Comparison of ENCODE assay signal across 8 cellular contexts in the genomic region with DNA sequence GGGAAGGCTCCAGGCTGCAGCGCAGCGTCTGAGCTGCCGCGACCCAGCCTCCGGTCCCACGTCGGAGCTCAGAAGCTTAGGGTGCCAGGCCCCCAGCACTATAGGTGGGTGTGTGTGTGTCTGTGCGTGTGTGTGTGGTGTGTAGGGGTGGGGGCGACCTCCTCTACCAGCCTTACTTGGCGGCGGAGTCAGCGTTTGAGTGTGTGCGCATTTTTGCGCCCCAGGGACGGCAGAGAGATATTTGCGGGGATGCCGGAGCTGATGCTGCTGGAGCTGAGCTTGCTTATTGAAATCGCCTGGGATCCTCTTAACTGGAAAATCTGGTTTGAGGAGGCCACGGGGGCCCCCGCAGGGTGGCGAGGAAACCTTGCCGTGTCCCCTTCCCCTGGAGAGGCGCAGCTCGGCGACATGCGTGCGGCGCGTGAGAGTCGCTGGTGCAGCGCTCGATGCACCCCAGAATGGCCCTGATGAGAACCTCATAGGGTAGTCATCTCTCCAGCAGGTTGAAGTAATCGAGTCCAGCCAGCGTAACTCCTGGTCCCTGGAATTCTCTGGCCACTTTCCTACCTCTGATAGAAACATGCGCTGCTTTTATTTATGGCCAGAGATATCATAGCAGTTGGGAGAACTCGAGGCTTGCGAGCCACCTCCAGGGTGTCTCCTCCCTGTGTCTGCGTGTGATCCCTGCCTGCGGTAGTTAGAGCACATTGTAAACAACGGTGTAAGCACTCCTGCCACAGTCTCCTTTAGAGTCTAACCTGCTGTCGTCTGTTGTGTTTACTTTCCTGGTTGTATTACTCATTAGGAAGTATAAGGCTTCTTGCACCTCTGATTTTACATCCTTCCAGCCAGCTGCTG. TPM values are rescaled to one million over a fixed set of nuclear protein-coding genes. Genes with fewer than 3 reads are reported as not detected.
DNase-seq lines count a peak whose midpoint lies in the region; ATAC-seq and TF ChIP-seq lines count a peak whose summit lies in the region.

No MANE protein-coding gene starts in this region.

- H3K4me3 ChIP-seq in ACC112 (ENCODE audit: low read depth, low read length), result peak overlapping the region; percentile 83
- peak overlapping the region; percentile 30 for H3K4me3 ChIP-seq in colonic mucosa
- peak overlapping the region; percentile 78 for H3K4me3 ChIP-seq in mesodermal cell (ENCODE audit: extremely low read depth, insufficient read depth, low read length, poor library complexity, severe bottlenecking)

- DNase-seq in NCI-H146 treated with DMSO at 0.1 percent for 48 hours (lab: John Stamatoyannopoulos, UW; ENCODE audit: unreplicated experiment) (peak; percentile 82), colonic mucosa (no peak), KBM-7 (no peak)
- DNase-seq in stimulated activated effector memory CD8-positive, alpha-beta T cell treated with anti-CD3 and anti-CD28 coated beads, Interleukin-12 subunit alpha, Interleukin-12 subunit beta, amount 100 ng/mL, for 72 hours (ENCODE audit: low spot score in 2 of 2), result no peak

- H3K27ac ChIP-seq in ACC112 (ENCODE audit: low read depth, low read length) (no peak overlapping the region), colonic mucosa (no peak overlapping the region), mesodermal cell (ENCODE audit: low read depth, low read length, severe bottlenecking) (no peak overlapping the region)

- ATAC-seq in stimulated activated effector memory CD8-positive, alpha-beta T cell treated with anti-CD3 and anti-CD28 coated beads, Interleukin-12 subunit alpha, Interleukin-12 subunit beta, amount 100 ng/mL, for 72 hours, result no peak
- ATAC-seq in HG03378 (IDR thresholded peaks at IDR 0.05; ENCODE audit: unreplicated experiment), result no peak
- no peak for ATAC-seq in HG02763 (IDR thresholded peaks at IDR 0.05; ENCODE audit: unreplicated experiment)

- peaks cover 11% of the 10 kb centered on the region for H3K4me1 ChIP-seq in ACC112 (ENCODE audit: control insufficient read depth, insufficient read depth, low read length, unreplicated experiment)
- no peaks in the 10 kb centered on the region for H3K4me1 ChIP-seq in colonic mucosa
- H3K4me1 ChIP-seq in mesodermal cell (ENCODE audit: control insufficient read depth, insufficient read depth, low read length, poor library complexity, severe bottlenecking), result peaks cover 19% of the 10 kb centered on the region

- intact Hi-C loops in colonic mucosa (cut with DNase I), result no loop called here

- no peaks in the 10 kb centered on the region for H3K4me1 Mint-ChIP-seq in stimulated activated effector memory CD8-positive, alpha-beta T cell treated with anti-CD3 and anti-CD28 coated beads, Interleukin-12 subunit alpha, Interleukin-12 subunit beta, amount 100 ng/mL, for 72 hours

- peaks cover 76% of the 10 kb centered on the region for H3K27me3 ChIP-seq in ACC112 (ENCODE audit: insufficient read depth, low read length)
- peaks cover 36% of the 10 kb centered on the region for H3K27me3 ChIP-seq in colonic mucosa

- TF ChIP-seq CTCF in colonic mucosa (IDR thresholded peaks at IDR 0.05), result no peak

- H3K36me3 ChIP-seq in ACC112 (ENCODE audit: insufficient read depth, low read length), result no peaks in the 10 kb centered on the region
- H3K36me3 ChIP-seq in colonic mucosa, result no peaks in the 10 kb centered on the region
- no peaks in the 10 kb centered on the region for H3K36me3 ChIP-seq in mesodermal cell (ENCODE audit: control insufficient read depth, insufficient read depth, low read length)

- H3K27ac Mint-ChIP-seq in stimulated activated effector memory CD8-positive, alpha-beta T cell treated with anti-CD3 and anti-CD28 coated beads, Interleukin-12 subunit alpha, Interleukin-12 subunit beta, amount 100 ng/mL, for 72 hours, result no peak overlapping the region

- no peaks in the 10 kb centered on the region for H3K79me2 ChIP-seq in ACC112 (ENCODE audit: control insufficient read depth, insufficient read depth, low read length, unreplicated experiment)

- peaks cover 11% of the 10 kb centered on the region for H3K9me3 Mint-ChIP-seq in stimulated activated effector memory CD8-positive, alpha-beta T cell treated with anti-CD3 and anti-CD28 coated beads, Interleukin-12 subunit alpha, Interleukin-12 subunit beta, amount 100 ng/mL, for 72 hours

- no peaks in the 10 kb centered on the region for H3K36me3 Mint-ChIP-seq in stimulated activated effector memory CD8-positive, alpha-beta T cell treated with anti-CD3 and anti-CD28 coated beads, Interleukin-12 subunit alpha, Interleukin-12 subunit beta, amount 100 ng/mL, for 72 hours

- H2AFZ ChIP-seq in ACC112 (ENCODE audit: low read length, unreplicated experiment), result no peak overlapping the region

- H3K9ac ChIP-seq in colonic mucosa (ENCODE audit: low read depth in 2 of 2, low read length in 2 of 2), result peak overlapping the region in 1 of 2 donors; percentile 8

- 1% methylated on average over 25 to 28 of the region's 41 CpGs for WGBS in mesodermal cell (ENCODE audit: insufficient coverage in 2 of 2), 2 experiments

- in situ Hi-C loops in KBM-7 (cut with MboI; ENCODE audit: low pct_unique_long_range_greater_than_20kb, low sequenced_read_pairs), result no loop called here

- H3K4me3 Mint-ChIP-seq in stimulated activated effector memory CD8-positive, alpha-beta T cell treated with anti-CD3 and anti-CD28 coated beads, Interleukin-12 subunit alpha, Interleukin-12 subunit beta, amount 100 ng/mL, for 72 hours, result no peak overlapping the region

- H3K9me3 ChIP-seq in colonic mucosa (no peaks in the 10 kb centered on the region), mesodermal cell (ENCODE audit: control insufficient read depth, low read length) (no peaks in the 10 kb centered on the region)

RNA-seq across cellular contexts. Expression of a gene that starts 2.7 kb away (rescaled TPM):
- total RNA-seq in colonic mucosa, result 1 to 10 TPM; 4.1 to 4.4 TPM
- polyA plus RNA-seq in mesodermal cell (2013, experiment 1 of 2), result 8.1 TPM
- 7.1 TPM for polyA plus RNA-seq in mesodermal cell (2013, experiment 2 of 2)

Comparison
In these comparisons a context has a peak if more than half of its experiments do, and no peak if none do; other contexts are left out.
1. H3K4me3 ChIP-seq: peak in every context shown above with its lines; median percentile 83 in ACC112; 78 in mesodermal cell; 30 in colonic mucosa.